9 cellular contexts compared by ENCODE assay signal in the genomic region with DNA sequence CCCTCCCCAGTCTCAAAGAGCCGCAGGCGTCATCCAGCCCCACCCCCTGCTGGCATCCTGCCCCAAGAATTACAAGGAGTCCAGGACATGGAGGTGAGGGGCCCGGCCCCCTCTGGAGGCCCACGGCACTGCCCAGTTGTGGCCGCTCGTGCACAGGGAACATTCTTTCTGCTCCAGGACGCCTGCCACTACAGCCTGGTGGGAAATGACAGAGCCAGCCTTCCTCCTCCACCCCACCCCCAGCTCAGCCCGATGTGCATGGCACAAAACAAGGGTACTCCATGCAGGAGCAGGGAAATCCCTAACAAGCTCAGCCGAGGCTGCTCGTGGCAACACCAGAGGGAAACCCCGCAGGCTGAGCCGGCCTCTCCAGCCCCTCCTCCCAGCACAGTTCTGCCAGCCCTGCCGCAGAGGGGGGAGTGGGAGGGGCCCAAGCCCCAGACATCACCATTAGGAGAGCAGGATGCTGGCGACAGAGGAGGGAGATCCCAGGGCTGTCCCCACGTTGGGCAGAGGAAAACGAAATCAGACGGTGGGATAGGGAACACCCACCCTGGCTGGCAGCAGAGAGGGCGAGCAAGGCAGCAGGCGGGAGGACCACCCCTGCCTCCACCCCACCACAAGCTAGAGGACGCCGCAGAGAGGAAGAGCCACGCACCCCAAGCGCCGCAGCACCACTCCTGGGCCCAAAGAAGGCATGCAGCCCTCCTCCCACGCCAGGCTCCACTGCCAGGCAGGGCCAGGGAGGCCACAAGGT. TPM values are rescaled to one million over a fixed set of nuclear protein-coding genes. Genes with fewer than 3 reads are reported as not detected.
A peak's percentile ranks its signal among the peaks of the same experiment; 100 is the strongest.
DNase-seq lines count a peak whose midpoint lies in the region; ATAC-seq, FAIRE-seq and TF ChIP-seq lines count a peak whose summit lies in the region.
"Had no signal": no experiment of that assay in that cellular context is flagged by ENCODE, and none has a peak within 500 bp of the region (broad histone marks: within the 10 kb centered on the region; RNA-seq: fewer than 3 reads in every experiment).

No MANE protein-coding gene starts in this region.

- H3K27ac Mint-ChIP-seq in glutamatergic neuron (ENCODE audit: unreplicated experiment) = peak overlapping the region; percentile 94

- H3K4me3 ChIP-seq in A549 = no peak overlapping the region

- peaks cover 74% of the 10 kb centered on the region for H3K4me1 Mint-ChIP-seq in glutamatergic neuron (ENCODE audit: low read depth, unreplicated experiment)

- CTCF ChIA-PET in A549 (lab: Yijun Ruan, JAX) = interaction anchor here (0.5 to 2.3 kb wide), 5 partner anchors 9 to 240 kb away, joined by 3 to 7 read pairs (median 3); partner anchors contain the start of gene IGSF9B

- TF ChIP-seq EP300 in A549 (IDR thresholded peaks at IDR 0.05) = no peak

- no peaks in the 10 kb centered on the region for H3K4me1 ChIP-seq in A549

- FAIRE-seq in A549 (lab: Jason Lieb, UNC) (no peak), RCC 7860 (lab: Jason Lieb, UNC) (no peak)

- peaks cover 35% of the 10 kb centered on the region for H3K9me3 Mint-ChIP-seq in glutamatergic neuron (ENCODE audit: unreplicated experiment)

- H3K27ac ChIP-seq in A549 = no peak overlapping the region

- DNase-seq in A549 (ENCODE audit: low read depth in 1 of 2, low spot score in 1 of 2) = no peak
- DNase-seq in glutamatergic neuron = peak; percentile 76
- no peak for DNase-seq in 8988T
- no peak for DNase-seq in NOMO-1 treated with dmso at 0.1 percent for 144 hours (lab: John Stamatoyannopoulos, UW; ENCODE audit: unreplicated experiment)
- no peak for DNase-seq in RCC 7860 (ENCODE audit: low spot score)

- no peaks in the 10 kb centered on the region for H3K9me3 ChIP-seq in A549

- H3K4me3 Mint-ChIP-seq in glutamatergic neuron (ENCODE audit: unreplicated experiment) = peak overlapping the region; percentile 96

- no peak for TF ChIP-seq RAD21 in A549 (conservative IDR thresholded peaks at IDR 0.05 in 1 of 2, IDR thresholded peaks at IDR 0.05 in 1 of 2)

- TF ChIP-seq CTCF in A549 (IDR thresholded peaks at IDR 0.05) (no peak), glutamatergic neuron (IDR thresholded peaks at IDR 0.05; ENCODE audit: partially characterized antibody, unreplicated experiment) (no peak)

- no peak overlapping the region for H3K4me2 ChIP-seq in A549

- TF ChIP-seq POLR2A in A549 (IDR thresholded peaks at IDR 0.05; ENCODE audit: low read length) = no peak

- peaks cover 36% of the 10 kb centered on the region for H3K27me3 Mint-ChIP-seq in glutamatergic neuron (ENCODE audit: unreplicated experiment)

- POLR2A ChIA-PET in A549 (lab: Yijun Ruan, JAX) = no interaction called here

- ATAC-seq in A549 = peak; percentile 44 to 52; a peak in 5 of 6 replicates
- peak; percentile 10 for ATAC-seq in GM21360 (IDR thresholded peaks at IDR 0.05; ENCODE audit: unreplicated experiment)
- ATAC-seq in SK-N-SH treated with all-trans-retinoic acid at 6 μM for 48 hours = peak; percentile 37
- no peak for ATAC-seq in HG03039 (IDR thresholded peaks at IDR 0.05; ENCODE audit: unreplicated experiment)

- WGBS in A549 (ENCODE audit: missing lambda C conversion rate) = 38% methylated on average over 15 of the region's 25 CpGs

- H3K36me3 Mint-ChIP-seq in glutamatergic neuron (ENCODE audit: unreplicated experiment) = peaks cover 10% of the 10 kb centered on the region

TF ChIP-seq in A549, 52 proteins besides CTCF, POLR2A, EP300 and RAD21:
- TF ChIP-seq ZFP36 (IDR thresholded peaks at IDR 0.05; ENCODE audit: borderline replicate concordance, partially characterized antibody) (no peak), JUN (IDR thresholded peaks at IDR 0.05) (no peak), CBX8 (IDR thresholded peaks at IDR 0.05) (no peak), BHLHE40 (IDR thresholded peaks at IDR 0.05; ENCODE audit: low read depth, low read length) (no peak), JUNB (IDR thresholded peaks at IDR 0.05) (no peak), NR3C1 (IDR thresholded peaks at IDR 0.05) (no peak), KDM5A (IDR thresholded peaks at IDR 0.05) (no peak), POLR2AphosphoS2 (conservative IDR thresholded peaks at IDR 0.05; ENCODE audit: low read length) (no peak), SREBF2 (IDR thresholded peaks at IDR 0.05) (no peak), MAZ (IDR thresholded peaks at IDR 0.05; ENCODE audit: borderline replicate concordance, low read depth, low read length) (no peak), MAFK (IDR thresholded peaks at IDR 0.05; ENCODE audit: partially characterized antibody) (no peak), MAX (IDR thresholded peaks at IDR 0.05) (no peak), CBX2 (IDR thresholded peaks at IDR 0.05; ENCODE audit: borderline replicate concordance, low read depth) (no peak), TP53 (CRISPR knock-in tag; IDR thresholded peaks at IDR 0.05) (no peak), RNF2 (IDR thresholded peaks at IDR 0.05; ENCODE audit: borderline replicate concordance, low read depth) (no peak)
- TF ChIP-seq, protein P1, sequence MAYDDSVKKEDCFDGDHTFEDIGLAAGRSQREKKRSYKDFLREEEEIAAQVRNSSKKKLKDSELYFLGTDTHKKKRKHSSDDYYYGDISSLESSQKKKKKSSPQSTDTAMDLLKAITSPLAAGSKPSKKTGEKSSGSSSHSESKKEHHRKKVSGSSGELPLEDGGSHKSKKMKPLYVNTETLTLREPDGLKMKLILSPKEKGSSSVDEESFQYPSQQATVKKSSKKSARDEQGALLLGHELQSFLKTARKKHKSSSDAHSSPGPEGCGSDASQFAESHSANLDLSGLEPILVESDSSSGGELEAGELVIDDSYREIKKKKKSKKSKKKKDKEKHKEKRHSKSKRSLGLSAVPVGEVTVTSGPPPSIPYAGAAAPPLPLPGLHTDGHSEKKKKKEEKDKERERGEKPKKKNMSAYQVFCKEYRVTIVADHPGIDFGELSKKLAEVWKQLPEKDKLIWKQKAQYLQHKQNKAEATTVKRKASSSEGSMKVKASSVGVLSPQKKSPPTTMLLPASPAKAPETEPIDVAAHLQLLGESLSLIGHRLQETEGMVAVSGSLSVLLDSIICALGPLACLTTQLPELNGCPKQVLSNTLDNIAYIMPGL (CRISPR knock-in tag; IDR thresholded peaks at IDR 0.05; ENCODE audit: borderline replicate concordance) = no peak

TF ChIP-seq in SK-N-SH treated with all-trans-retinoic acid at 6 μM for 48 hours, 23 proteins besides CTCF, POLR2A, EP300 and RAD21 (continues in another document):
- TF ChIP-seq PATZ1 (CRISPR knock-in tag; IDR thresholded peaks at IDR 0.05; ENCODE audit: borderline replicate concordance) (no peak), PPARA (CRISPR knock-in tag; IDR thresholded peaks at IDR 0.05; ENCODE audit: borderline replicate concordance) (no peak), BACH2 (CRISPR knock-in tag; IDR thresholded peaks at IDR 0.05; ENCODE audit: borderline replicate concordance) (no peak), POU6F1 (CRISPR knock-in tag; IDR thresholded peaks at IDR 0.05; ENCODE audit: borderline replicate concordance, low read depth) (no peak), ISL1 (CRISPR knock-in tag; IDR thresholded peaks at IDR 0.05) (no peak), ZFP30 (CRISPR knock-in tag; IDR thresholded peaks at IDR 0.05) (no peak), CSDC2 (CRISPR knock-in tag; IDR thresholded peaks at IDR 0.05) (no peak), ZNF565 (CRISPR knock-in tag; conservative IDR thresholded peaks at IDR 0.05; ENCODE audit: low read depth) (no peak), ARNTL (CRISPR knock-in tag; IDR thresholded peaks at IDR 0.05; ENCODE audit: borderline replicate concordance, low read depth) (no peak), ZFP3 (CRISPR knock-in tag; IDR thresholded peaks at IDR 0.05) (no peak), SNAI2 (CRISPR knock-in tag; IDR thresholded peaks at IDR 0.05) (no peak), RARB (CRISPR knock-in tag; IDR thresholded peaks at IDR 0.05) (no peak), ZNF70 (CRISPR knock-in tag; IDR thresholded peaks at IDR 0.05) (no peak), TCF4 (CRISPR knock-in tag; IDR thresholded peaks at IDR 0.05; ENCODE audit: borderline replicate concordance) (no peak), OSR1 (CRISPR knock-in tag; IDR thresholded peaks at IDR 0.05) (no peak)

RNA-seq across cellular contexts. Expression of gene IGSF9B, which starts 10.0 kb away (rescaled TPM):
- 0.41 and 0.99 TPM in 2 replicates for polyA plus RNA-seq in A549 (2011; rRNA removed)
- 0.61 and 0.79 TPM in 2 replicates for polyA plus RNA-seq in A549 (2012; cell fraction: cytosol; rRNA removed)
- polyA plus RNA-seq in A549 (2012; cell fraction: nucleus; rRNA removed) = 2.6 and 3.0 TPM in 2 replicates
- polyA plus RNA-seq in A549 (2017; fragmentation: RNase III; extraction: RNeasy Plus Mini Kit Qiagen cat#74134 plus additional on column Dnase treatment) = 0.34 to 0.61 TPM (median 0.41 TPM) in 3 replicates
- 2.2 and 3.0 TPM in 2 replicates for polyA minus RNA-seq in A549 (2011; rRNA and poly(A)+ RNA removed)
- total RNA-seq in glutamatergic neuron (ENCODE audit: unreplicated experiment) = 209 TPM
- total RNA-seq: glomerular endothelial cell had no signal
